Comparison of ENCODE assay signal across 10 cellular contexts in genomic region chr16:69073181-69073669, GRCh38. TPM values are rescaled to one million over a fixed set of nuclear protein-coding genes. Genes with fewer than 3 reads are reported as not detected.
DNase-seq lines count a peak whose midpoint lies in the region; ATAC-seq and TF ChIP-seq lines count a peak whose summit lies in the region.
"Had no signal": no experiment of that assay in that cellular context is flagged by ENCODE, and none has a peak within 500 bp of the region (broad histone marks: within the 10 kb centered on the region; RNA-seq: fewer than 3 reads in every experiment).

No MANE protein-coding gene starts in this region.

- POLR2A ChIA-PET in Caco-2 (lab: Charles Lee), result interaction anchor here (0.7 to 1.9 kb wide), 2 partner anchors 33 to 103 kb away, joined by 6 read pairs; partner anchors contain the start of gene HAS3

- H3K4ac ChIP-seq in mesendoderm (ENCODE audit: low read depth, low read length), result no peak overlapping the region

- peak overlapping the region; percentile 75 for H2BK5ac ChIP-seq in mesendoderm (ENCODE audit: low read length)

- H3K4me1 ChIP-seq in Caco-2, result peaks cover 34% of the 10 kb centered on the region
- H3K4me1 ChIP-seq in mesendoderm (ENCODE audit: control insufficient read depth, low read depth, low read length), result peaks cover 15% of the 10 kb centered on the region
- peaks cover 0 to 7% of the 10 kb centered on the region in 2 donors for H3K4me1 ChIP-seq in right atrium auricular region

- no peak overlapping the region for H3K23ac ChIP-seq in mesendoderm (ENCODE audit: low read length)

- no peak overlapping the region for H2BK15ac ChIP-seq in mesendoderm (replicated peaks; ENCODE audit: low read depth)

- peaks cover 4% of the 10 kb centered on the region for H3K36me3 Mint-ChIP-seq in Caco-2 (ENCODE audit: insufficient read depth, unreplicated experiment)
- H3K36me3 Mint-ChIP-seq in activated CD8-positive, alpha-beta memory T cell treated with anti-CD3 and anti-CD28 coated beads, Interleukin-2, amount 10 ng/mL, durations not matched to agents 7 days and 5 days, result no peaks in the 10 kb centered on the region

- no peaks in the 10 kb centered on the region for H3K79me2 ChIP-seq in mesendoderm (ENCODE audit: control insufficient read depth, insufficient read depth, low read length)

- H3K36me3 ChIP-seq in Caco-2 (ENCODE audit: control insufficient read depth, insufficient read depth, low read length) (no peaks in the 10 kb centered on the region), mesendoderm (ENCODE audit: control insufficient read depth, insufficient read depth, low read length) (no peaks in the 10 kb centered on the region), right atrium auricular region (no peaks in the 10 kb centered on the region)

- no peak overlapping the region for H4K8ac ChIP-seq in mesendoderm (ENCODE audit: low read depth, low read length)

- H3K27ac ChIP-seq in mesendoderm (ENCODE audit: low read depth, low read length) (peak overlapping the region; percentile 64), right atrium auricular region (no peak overlapping the region)

- H3K9me3 Mint-ChIP-seq in Caco-2 (ENCODE audit: unreplicated experiment), result no peaks in the 10 kb centered on the region
- no peaks in the 10 kb centered on the region for H3K9me3 Mint-ChIP-seq in activated CD8-positive, alpha-beta memory T cell treated with anti-CD3 and anti-CD28 coated beads, Interleukin-2, amount 10 ng/mL, durations not matched to agents 7 days and 5 days (ENCODE audit: low read depth)

- peak overlapping the region; percentile 48 for H3K27ac Mint-ChIP-seq in Caco-2 (ENCODE audit: unreplicated experiment)
- no peak overlapping the region for H3K27ac Mint-ChIP-seq in activated CD8-positive, alpha-beta memory T cell treated with anti-CD3 and anti-CD28 coated beads, Interleukin-2, amount 10 ng/mL, durations not matched to agents 7 days and 5 days

- H3K27me3 ChIP-seq in Caco-2 (replicated peaks; ENCODE audit: control insufficient read depth, insufficient read depth, low read length) (no peaks in the 10 kb centered on the region), mesendoderm (ENCODE audit: insufficient read depth, low read length, poor library complexity) (no peaks in the 10 kb centered on the region), right atrium auricular region (no peaks in the 10 kb centered on the region)

- peak overlapping the region; percentile 4 for H3K9ac ChIP-seq in mesendoderm (ENCODE audit: low read length)

- peaks cover 43% of the 10 kb centered on the region for H3K4me1 Mint-ChIP-seq in Caco-2 (ENCODE audit: low read depth, unreplicated experiment)
- no peaks in the 10 kb centered on the region for H3K4me1 Mint-ChIP-seq in activated CD8-positive, alpha-beta memory T cell treated with anti-CD3 and anti-CD28 coated beads, Interleukin-2, amount 10 ng/mL, durations not matched to agents 7 days and 5 days

- H3K18ac ChIP-seq in mesendoderm (ENCODE audit: low read length), result no peak overlapping the region

- H3K4me3 ChIP-seq in Caco-2 (ENCODE audit: low read depth, low read length) (no peak overlapping the region), mesendoderm (ENCODE audit: low read length) (no peak overlapping the region), right atrium auricular region (no peak overlapping the region)

- BruUV-seq in Caco-2 (replicated peaks; lab: Mats Ljungman, UMichigan), result no TSS peak

- H3K9me3 ChIP-seq in Caco-2 (no peaks in the 10 kb centered on the region), right atrium auricular region (no peaks in the 10 kb centered on the region)

- no peak overlapping the region for H2BK120ac ChIP-seq in mesendoderm (ENCODE audit: low read depth, low read length)

- H2AK5ac ChIP-seq in mesendoderm (ENCODE audit: low read length), result no peak overlapping the region

- ATAC-seq in activated CD8-positive, alpha-beta memory T cell treated with anti-CD3 and anti-CD28 coated beads, Interleukin-2, amount 10 ng/mL, durations not matched to agents 7 days and 5 days, result no peak
- ATAC-seq in HG03159 (IDR thresholded peaks at IDR 0.05; ENCODE audit: unreplicated experiment) (no peak), HG03354 (IDR thresholded peaks at IDR 0.05; ENCODE audit: poor library complexity, severe bottlenecking, unreplicated experiment) (no peak)

- CTCF ChIA-PET in Caco-2 (lab: Charles Lee), result interaction anchor here (0.6 to 2.6 kb wide), 4 partner anchors 26 to 226 kb away, joined by 3 to 10 read pairs (median 4); partner anchors contain the start of gene HAS3
- CTCF ChIA-PET in activated CD8-positive, alpha-beta memory T cell treated with anti-CD3 and anti-CD28 coated beads, Interleukin-2, amount 10 ng/mL, durations not matched to agents 7 days and 5 days (lab: Charles Lee), result interaction anchor here (0.8 kb wide), 1 partner anchor 51 kb away, joined by 4 read pairs; no protein-coding TSS in a partner anchor

- no peaks in the 10 kb centered on the region for H3K79me1 ChIP-seq in mesendoderm (ENCODE audit: low read length)

- H3K56ac ChIP-seq in mesendoderm (ENCODE audit: low read length), result peak overlapping the region; percentile 45

- H4K5ac ChIP-seq in mesendoderm (ENCODE audit: low read length), result no peak overlapping the region

- H3K27me3 Mint-ChIP-seq in Caco-2 (ENCODE audit: insufficient read depth, unreplicated experiment), result no peaks in the 10 kb centered on the region
- H3K27me3 Mint-ChIP-seq in activated CD8-positive, alpha-beta memory T cell treated with anti-CD3 and anti-CD28 coated beads, Interleukin-2, amount 10 ng/mL, durations not matched to agents 7 days and 5 days, result no peaks in the 10 kb centered on the region

- H3K4me3 Mint-ChIP-seq in Caco-2 (ENCODE audit: unreplicated experiment), result no peak overlapping the region
- no peak overlapping the region for H3K4me3 Mint-ChIP-seq in activated CD8-positive, alpha-beta memory T cell treated with anti-CD3 and anti-CD28 coated beads, Interleukin-2, amount 10 ng/mL, durations not matched to agents 7 days and 5 days

- TF ChIP-seq CTCF in Caco-2 (IDR thresholded peaks at IDR 0.05; ENCODE audit: insufficient read depth in 1 of 2, low read depth in 1 of 2, low read length in 1 of 2, severe bottlenecking in 1 of 2, unreplicated experiment in 1 of 2) (no peak), right atrium auricular region (IDR thresholded peaks at IDR 0.05) (no peak)

- intact Hi-C loops in Caco-2 (cut with micrococcal nuclease; ENCODE audit: unreplicated experiment), result loop anchor here (5.0 kb wide), 1 partner anchor 41 kb away; no protein-coding TSS in a partner anchor

- H3K4me2 ChIP-seq in mesendoderm (ENCODE audit: low read length), result no peak overlapping the region

- WGBS in mesendoderm (ENCODE audit: extremely low coverage, insufficient coverage, low lambda C conversion rate), result no CpG with 5 or more reads among the region's 8 CpGs

- DNase-seq in Caco-2 (no peak), LHCN-M2 (ENCODE audit: low read depth) (peak; percentile 89), dedifferentiated amniotic fluid mesenchymal stem cell (ENCODE audit: extremely low spot score) (peak; percentile 44), mesendoderm (peak; percentile 73), right atrium auricular region (ENCODE audit: low spot score) (no peak)
- DNase-seq in activated CD8-positive, alpha-beta memory T cell treated with anti-CD3 and anti-CD28 coated beads, Interleukin-2, amount 10 ng/mL, durations not matched to agents 7 days and 5 days, result no peak
- DNase-seq: DMS53, NCI-H2171 treated with DMSO at 0.1 percent for 48 hours had no signal

RNA-seq across cellular contexts. Expression of gene HAS3, which starts 32.2 kb away (rescaled TPM):
- total RNA-seq in Caco-2 (2022), result 8.3 TPM in 2 replicates
- 0.23 and 0.71 TPM in 2 replicates for total RNA-seq in LHCN-M2 (2014; rRNA removed)
- polyA plus RNA-seq in LHCN-M2 (2012), result 0.17 TPM
- polyA plus RNA-seq in mesendoderm (2013, experiment 1 of 2), result 12.0 TPM
- 11.5 TPM for polyA plus RNA-seq in mesendoderm (2013, experiment 2 of 2)
- under 1 TPM; 0.29 to 0.47 TPM for total RNA-seq in activated CD8-positive, alpha-beta memory T cell treated with anti-CD3 and anti-CD28 coated beads, Interleukin-2, amount 10 ng/mL, durations not matched to agents 7 days and 5 days
- total RNA-seq in right atrium auricular region, result under 1 TPM; 0.11 to 0.28 TPM

RNA-seq across cellular contexts. Expression of gene CHTF8, which starts 59.2 kb away (rescaled TPM):
- total RNA-seq in Caco-2 (2022), result 119 and 124 TPM in 2 replicates
- total RNA-seq in LHCN-M2 (2014; rRNA removed), result 53.7 and 67.9 TPM in 2 replicates
- polyA plus RNA-seq in LHCN-M2 (2012), result 85.6 TPM
- polyA plus RNA-seq in mesendoderm (2013, experiment 1 of 2), result 88.0 TPM
- polyA plus RNA-seq in mesendoderm (2013, experiment 2 of 2), result 89.9 TPM
- 100 to 1,000 TPM; 133 to 147 TPM for total RNA-seq in activated CD8-positive, alpha-beta memory T cell treated with anti-CD3 and anti-CD28 coated beads, Interleukin-2, amount 10 ng/mL, durations not matched to agents 7 days and 5 days
- total RNA-seq in right atrium auricular region, result 10 to 100 TPM; 49.4 to 60.5 TPM

RNA-seq across cellular contexts. Expression of gene UTP4, which starts 59.2 kb away (rescaled TPM):
- 124 and 126 TPM in 2 replicates for total RNA-seq in Caco-2 (2022)
- total RNA-seq in LHCN-M2 (2014; rRNA removed), result 24.3 and 28.5 TPM in 2 replicates
- 43.6 TPM for polyA plus RNA-seq in LHCN-M2 (2012)
- 80.1 TPM for polyA plus RNA-seq in mesendoderm (2013, experiment 1 of 2)
- 82.8 TPM for polyA plus RNA-seq in mesendoderm (2013, experiment 2 of 2)
- total RNA-seq in activated CD8-positive, alpha-beta memory T cell treated with anti-CD3 and anti-CD28 coated beads, Interleukin-2, amount 10 ng/mL, durations not matched to agents 7 days and 5 days, result 10 to 100 TPM; 57.7 to 82.3 TPM
- 10 to 100 TPM; 11.4 to 29.6 TPM for total RNA-seq in right atrium auricular region

Comparison
In these comparisons a context has a peak if more than half of its experiments do, and no peak if none do; other contexts are left out.
1. DNase-seq: peak in LHCN-M2 (single experiment), dedifferentiated amniotic fluid mesenchymal stem cell (single experiment) and mesendoderm (single experiment); none in Caco-2 (0 of 2), activated CD8-positive, alpha-beta memory T cell treated with anti-CD3 and anti-CD28 coated beads, Interleukin-2, amount 10 ng/mL, durations not matched to agents 7 days and 5 days (single experiment) and right atrium auricular region (single experiment).